ENCODE assay signal across 1 cellular context in genomic region chr5:72587909-72588308, GRCh38.
TF ChIP-seq lines count a peak whose summit lies in the region.

No MANE protein-coding gene starts in this region.

TF ChIP-seq in K562, 482 proteins besides CTCF, POLR2A, EP300 and RAD21 (continued from another document and continues in another):
- TF ChIP-seq SMAD3 (CRISPR knock-in tag; conservative IDR thresholded peaks at IDR 0.05) (0 out of 2 replicates have a peak, but pooled peaks have one; percentile 12), ELF2 (CRISPR knock-in tag; IDR thresholded peaks at IDR 0.05) (no peak), CCNT2 (IDR thresholded peaks at IDR 0.05; ENCODE audit: borderline replicate concordance, extremely low read depth, insufficient read length, low read depth, low read length) (no peak), KAT2B (IDR thresholded peaks at IDR 0.05; ENCODE audit: low read depth, low read length) (no peak), ZNF778 (CRISPR knock-in tag; IDR thresholded peaks at IDR 0.05) (no peak), HNRNPL (IDR thresholded peaks at IDR 0.05; ENCODE audit: low read depth, low read length) (no peak), MAZ (CRISPR knock-in tag; conservative IDR thresholded peaks at IDR 0.05 in 1 of 2, IDR thresholded peaks at IDR 0.05 in 1 of 2) (no peak; a peak in 1 of 4 replicates), GABPA (tag; conservative IDR thresholded peaks at IDR 0.05; ENCODE audit: low read depth) (peak; percentile 50; the same call in 1 of the 2 replicates), BCL6 (CRISPR knock-in tag; IDR thresholded peaks at IDR 0.05) (0 out of 2 replicates have a peak, but pooled peaks have one; percentile 28), KDM4B (IDR thresholded peaks at IDR 0.05; ENCODE audit: borderline replicate concordance in 2 of 2, low read depth in 1 of 2) (no peak), MAX (CRISPR knock-in tag; IDR thresholded peaks at IDR 0.05) (no peak), NFE2L1 (tag; IDR thresholded peaks at IDR 0.05; ENCODE audit: borderline replicate concordance, low read depth) (no peak), RFX1 (IDR thresholded peaks at IDR 0.05) (no peak), RFX7 (CRISPR knock-in tag; IDR thresholded peaks at IDR 0.05) (no peak), CBFB (CRISPR knock-in tag; IDR thresholded peaks at IDR 0.05) (no peak), OTX1 (CRISPR knock-in tag; IDR thresholded peaks at IDR 0.05) (0 out of 2 replicates have a peak, but pooled peaks have one; percentile 61), SUPT5H (IDR thresholded peaks at IDR 0.05) (no peak), HDAC3 (IDR thresholded peaks at IDR 0.05; ENCODE audit: borderline replicate concordance, partially characterized antibody) (no peak), ZNF263 (CRISPR knock-in tag; IDR thresholded peaks at IDR 0.05; ENCODE audit: borderline replicate concordance) (no peak), SMAD2 (IDR thresholded peaks at IDR 0.05; ENCODE audit: low read depth, low read length) (no peak), ZNF766 (CRISPR knock-in tag; conservative IDR thresholded peaks at IDR 0.05) (peak; percentile 50; the same call in 1 of the 2 replicates), SRF (CRISPR knock-in tag; IDR thresholded peaks at IDR 0.05) (no peak), AFF4 (CRISPR knock-in tag; IDR thresholded peaks at IDR 0.05) (no peak), CHD4 (IDR thresholded peaks at IDR 0.05; ENCODE audit: insufficient read depth, insufficient replicate concordance, low read depth, low read length, poor library complexity, severe bottlenecking) (no peak), ZKSCAN8 (CRISPR knock-in tag; IDR thresholded peaks at IDR 0.05) (0 out of 2 replicates have a peak, but pooled peaks have one; percentile 28), IRF9 (tag; IDR thresholded peaks at IDR 0.05) (no peak), ZNF239 (CRISPR knock-in tag; IDR thresholded peaks at IDR 0.05) (peak; percentile 68; the same call in 1 of the 2 replicates), HDAC8 (tag; IDR thresholded peaks at IDR 0.05) (no peak), RBM34 (IDR thresholded peaks at IDR 0.05; ENCODE audit: borderline replicate concordance, insufficient read depth, low read length) (no peak), FOXM1 (IDR thresholded peaks at IDR 0.05; ENCODE audit: low read depth) (no peak), FOXM1 (CRISPR knock-in tag; IDR thresholded peaks at IDR 0.05; ENCODE audit: low read depth) (no peak), ZBTB1 (CRISPR knock-in tag; IDR thresholded peaks at IDR 0.05; ENCODE audit: borderline replicate concordance, low read depth) (no peak), RAD51 (IDR thresholded peaks at IDR 0.05; ENCODE audit: borderline replicate concordance, low read depth) (peak; percentile 92), MTF1 (CRISPR knock-in tag; IDR thresholded peaks at IDR 0.05; ENCODE audit: borderline replicate concordance) (no peak), L3MBTL2 (IDR thresholded peaks at IDR 0.05) (peak; percentile 88), BMI1 (IDR thresholded peaks at IDR 0.05; ENCODE audit: low read length) (no peak), TBP (optimal IDR thresholded peaks at IDR 0.05; ENCODE audit: low read depth, low read length) (no peak), ZNF696 (CRISPR knock-in tag; conservative IDR thresholded peaks at IDR 0.05) (no peak), ZNF583 (CRISPR knock-in tag; IDR thresholded peaks at IDR 0.05) (0 out of 2 replicates have a peak, but pooled peaks have one; percentile 17), PTRF (tag; IDR thresholded peaks at IDR 0.05) (no peak), PHTF2 (CRISPR knock-in tag; IDR thresholded peaks at IDR 0.05) (no peak), ZNF431 (CRISPR knock-in tag; IDR thresholded peaks at IDR 0.05) (no peak), XRCC3 (IDR thresholded peaks at IDR 0.05) (no peak), ZNF707 (CRISPR knock-in tag; conservative IDR thresholded peaks at IDR 0.05) (no peak), SRSF1 (IDR thresholded peaks at IDR 0.05; ENCODE audit: low read depth, low read length) (no peak)
- TF ChIP-seq, protein P1, sequence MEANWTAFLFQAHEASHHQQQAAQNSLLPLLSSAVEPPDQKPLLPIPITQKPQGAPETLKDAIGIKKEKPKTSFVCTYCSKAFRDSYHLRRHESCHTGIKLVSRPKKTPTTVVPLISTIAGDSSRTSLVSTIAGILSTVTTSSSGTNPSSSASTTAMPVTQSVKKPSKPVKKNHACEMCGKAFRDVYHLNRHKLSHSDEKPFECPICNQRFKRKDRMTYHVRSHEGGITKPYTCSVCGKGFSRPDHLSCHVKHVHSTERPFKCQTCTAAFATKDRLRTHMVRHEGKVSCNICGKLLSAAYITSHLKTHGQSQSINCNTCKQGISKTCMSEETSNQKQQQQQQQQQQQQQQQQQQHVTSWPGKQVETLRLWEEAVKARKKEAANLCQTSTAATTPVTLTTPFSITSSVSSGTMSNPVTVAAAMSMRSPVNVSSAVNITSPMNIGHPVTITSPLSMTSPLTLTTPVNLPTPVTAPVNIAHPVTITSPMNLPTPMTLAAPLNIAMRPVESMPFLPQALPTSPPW (CRISPR knock-in tag; IDR thresholded peaks at IDR 0.05) = peak; percentile 20; the same call in 1 of the 2 replicates
- TF ChIP-seq, protein P2, sequence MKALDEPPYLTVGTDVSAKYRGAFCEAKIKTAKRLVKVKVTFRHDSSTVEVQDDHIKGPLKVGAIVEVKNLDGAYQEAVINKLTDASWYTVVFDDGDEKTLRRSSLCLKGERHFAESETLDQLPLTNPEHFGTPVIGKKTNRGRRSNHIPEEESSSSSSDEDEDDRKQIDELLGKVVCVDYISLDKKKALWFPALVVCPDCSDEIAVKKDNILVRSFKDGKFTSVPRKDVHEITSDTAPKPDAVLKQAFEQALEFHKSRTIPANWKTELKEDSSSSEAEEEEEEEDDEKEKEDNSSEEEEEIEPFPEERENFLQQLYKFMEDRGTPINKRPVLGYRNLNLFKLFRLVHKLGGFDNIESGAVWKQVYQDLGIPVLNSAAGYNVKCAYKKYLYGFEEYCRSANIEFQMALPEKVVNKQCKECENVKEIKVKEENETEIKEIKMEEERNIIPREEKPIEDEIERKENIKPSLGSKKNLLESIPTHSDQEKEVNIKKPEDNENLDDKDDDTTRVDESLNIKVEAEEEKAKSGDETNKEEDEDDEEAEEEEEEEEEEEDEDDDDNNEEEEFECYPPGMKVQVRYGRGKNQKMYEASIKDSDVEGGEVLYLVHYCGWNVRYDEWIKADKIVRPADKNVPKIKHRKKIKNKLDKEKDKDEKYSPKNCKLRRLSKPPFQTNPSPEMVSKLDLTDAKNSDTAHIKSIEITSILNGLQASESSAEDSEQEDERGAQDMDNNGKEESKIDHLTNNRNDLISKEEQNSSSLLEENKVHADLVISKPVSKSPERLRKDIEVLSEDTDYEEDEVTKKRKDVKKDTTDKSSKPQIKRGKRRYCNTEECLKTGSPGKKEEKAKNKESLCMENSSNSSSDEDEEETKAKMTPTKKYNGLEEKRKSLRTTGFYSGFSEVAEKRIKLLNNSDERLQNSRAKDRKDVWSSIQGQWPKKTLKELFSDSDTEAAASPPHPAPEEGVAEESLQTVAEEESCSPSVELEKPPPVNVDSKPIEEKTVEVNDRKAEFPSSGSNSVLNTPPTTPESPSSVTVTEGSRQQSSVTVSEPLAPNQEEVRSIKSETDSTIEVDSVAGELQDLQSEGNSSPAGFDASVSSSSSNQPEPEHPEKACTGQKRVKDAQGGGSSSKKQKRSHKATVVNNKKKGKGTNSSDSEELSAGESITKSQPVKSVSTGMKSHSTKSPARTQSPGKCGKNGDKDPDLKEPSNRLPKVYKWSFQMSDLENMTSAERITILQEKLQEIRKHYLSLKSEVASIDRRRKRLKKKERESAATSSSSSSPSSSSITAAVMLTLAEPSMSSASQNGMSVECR (CRISPR knock-in tag; IDR thresholded peaks at IDR 0.05) = no peak
- TF ChIP-seq, protein P3, sequence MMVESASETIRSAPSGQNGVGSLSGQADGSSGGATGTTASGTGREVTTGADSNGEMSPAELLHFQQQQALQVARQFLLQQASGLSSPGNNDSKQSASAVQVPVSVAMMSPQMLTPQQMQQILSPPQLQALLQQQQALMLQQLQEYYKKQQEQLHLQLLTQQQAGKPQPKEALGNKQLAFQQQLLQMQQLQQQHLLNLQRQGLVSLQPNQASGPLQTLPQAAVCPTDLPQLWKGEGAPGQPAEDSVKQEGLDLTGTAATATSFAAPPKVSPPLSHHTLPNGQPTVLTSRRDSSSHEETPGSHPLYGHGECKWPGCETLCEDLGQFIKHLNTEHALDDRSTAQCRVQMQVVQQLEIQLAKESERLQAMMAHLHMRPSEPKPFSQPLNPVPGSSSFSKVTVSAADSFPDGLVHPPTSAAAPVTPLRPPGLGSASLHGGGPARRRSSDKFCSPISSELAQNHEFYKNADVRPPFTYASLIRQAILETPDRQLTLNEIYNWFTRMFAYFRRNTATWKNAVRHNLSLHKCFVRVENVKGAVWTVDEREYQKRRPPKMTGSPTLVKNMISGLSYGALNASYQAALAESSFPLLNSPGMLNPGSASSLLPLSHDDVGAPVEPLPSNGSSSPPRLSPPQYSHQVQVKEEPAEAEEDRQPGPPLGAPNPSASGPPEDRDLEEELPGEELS (CRISPR knock-in tag; IDR thresholded peaks at IDR 0.05; ENCODE audit: borderline replicate concordance) = no peak
- TF ChIP-seq, protein P4, sequence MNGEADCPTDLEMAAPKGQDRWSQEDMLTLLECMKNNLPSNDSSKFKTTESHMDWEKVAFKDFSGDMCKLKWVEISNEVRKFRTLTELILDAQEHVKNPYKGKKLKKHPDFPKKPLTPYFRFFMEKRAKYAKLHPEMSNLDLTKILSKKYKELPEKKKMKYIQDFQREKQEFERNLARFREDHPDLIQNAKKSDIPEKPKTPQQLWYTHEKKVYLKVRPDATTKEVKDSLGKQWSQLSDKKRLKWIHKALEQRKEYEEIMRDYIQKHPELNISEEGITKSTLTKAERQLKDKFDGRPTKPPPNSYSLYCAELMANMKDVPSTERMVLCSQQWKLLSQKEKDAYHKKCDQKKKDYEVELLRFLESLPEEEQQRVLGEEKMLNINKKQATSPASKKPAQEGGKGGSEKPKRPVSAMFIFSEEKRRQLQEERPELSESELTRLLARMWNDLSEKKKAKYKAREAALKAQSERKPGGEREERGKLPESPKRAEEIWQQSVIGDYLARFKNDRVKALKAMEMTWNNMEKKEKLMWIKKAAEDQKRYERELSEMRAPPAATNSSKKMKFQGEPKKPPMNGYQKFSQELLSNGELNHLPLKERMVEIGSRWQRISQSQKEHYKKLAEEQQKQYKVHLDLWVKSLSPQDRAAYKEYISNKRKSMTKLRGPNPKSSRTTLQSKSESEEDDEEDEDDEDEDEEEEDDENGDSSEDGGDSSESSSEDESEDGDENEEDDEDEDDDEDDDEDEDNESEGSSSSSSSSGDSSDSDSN (IDR thresholded peaks at IDR 0.05; ENCODE audit: borderline replicate concordance in 1 of 2, low read depth in 2 of 2, low read length in 2 of 2) = no peak
- TF ChIP-seq, protein P5, sequence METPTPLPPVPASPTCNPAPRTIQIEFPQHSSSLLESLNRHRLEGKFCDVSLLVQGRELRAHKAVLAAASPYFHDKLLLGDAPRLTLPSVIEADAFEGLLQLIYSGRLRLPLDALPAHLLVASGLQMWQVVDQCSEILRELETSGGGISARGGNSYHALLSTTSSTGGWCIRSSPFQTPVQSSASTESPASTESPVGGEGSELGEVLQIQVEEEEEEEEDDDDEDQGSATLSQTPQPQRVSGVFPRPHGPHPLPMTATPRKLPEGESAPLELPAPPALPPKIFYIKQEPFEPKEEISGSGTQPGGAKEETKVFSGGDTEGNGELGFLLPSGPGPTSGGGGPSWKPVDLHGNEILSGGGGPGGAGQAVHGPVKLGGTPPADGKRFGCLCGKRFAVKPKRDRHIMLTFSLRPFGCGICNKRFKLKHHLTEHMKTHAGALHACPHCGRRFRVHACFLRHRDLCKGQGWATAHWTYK (CRISPR knock-in tag; IDR thresholded peaks at IDR 0.05) = peak; percentile 78; the same call in 1 of the 2 replicates
